Comparison of ENCODE assay signal across 33 cellular contexts in genomic region chr14:25698111-25698510, GRCh38.
"Had no signal": no experiment of that assay in that cellular context is flagged by ENCODE, and none has a peak within 500 bp of the region (broad histone marks: within the 10 kb centered on the region; RNA-seq: fewer than 3 reads in every experiment).

No MANE protein-coding gene starts in this region.

- H3K4me1 ChIP-seq: adrenal gland, body of pancreas, breast epithelium had no signal

- ATAC-seq: activated CD8-positive, alpha-beta T cell treated with anti-CD3 and anti-CD28 coated beads for 36 hours; activated naive CD4-positive, alpha-beta T cell treated with anti-CD3 and anti-CD28 coated beads, Interleukin-2, amount 50 U/mL, for 72 hours; activated T-cell treated with anti-CD3 and anti-CD28 coated beads, Interleukin-2, amount 50 U/mL, for 4 hours; activated T-cell treated with anti-CD3 and anti-CD28 coated beads, Interleukin-2, amount 50 U/mL, for 72 hours; activated T-helper 17 cell treated with anti-CD3 and anti-CD28 coated beads, Interleukin-2, amount 50 U/mL, for 72 hours; body of pancreas had no signal

- H3K27me3 ChIP-seq: adrenal gland, body of pancreas, brain microvascular endothelial cell, breast epithelium had no signal

- H3K27ac ChIP-seq: adrenal gland, body of pancreas, brain microvascular endothelial cell, breast epithelium had no signal

- H3K4me3 ChIP-seq: adrenal gland, body of pancreas, breast epithelium had no signal

- FAIRE-seq: astrocyte, colon, TTC549 had no signal

- DNase-seq: activated B cell treated with CpG ODN at 0.5 μM for 24 hours; activated CD4-positive, alpha-beta memory T cell treated with anti-CD3 and anti-CD28 coated beads for 36 hours; activated CD4-positive, alpha-beta T cell treated with anti-CD3 and anti-CD28 coated beads for 4 hours; activated CD4-positive, alpha-beta T cell treated with anti-CD3 and anti-CD28 coated beads, Interleukin-2, amount 10 ng/mL, durations not matched to agents 24 days and 14 days; activated CD4-positive, alpha-beta T cell treated with anti-CD3 and anti-CD28 coated beads, Interleukin-2, amount 50 U/mL, for 1 hour; activated CD4-positive, alpha-beta T cell treated with anti-CD3 and anti-CD28 coated beads, Interleukin-2, amount 50 U/mL, for 4 hours; activated CD4-positive, CD25-positive, alpha-beta regulatory T cell treated with anti-CD3 and anti-CD28 coated beads, Interleukin-2, amount 50 U/mL, for 72 hours; activated CD8-positive, alpha-beta memory T cell treated with anti-CD3 and anti-CD28 coated beads, Interleukin-2, amount 50 U/mL, for 4 hours; activated CD8-positive, alpha-beta T cell treated with anti-CD3 and anti-CD28 coated beads for 36 hours; activated effector memory CD4-positive, alpha-beta T cell treated with anti-CD3 and anti-CD28 coated beads, Interleukin-2, amount 50 U/mL, for 16 hours; activated gamma-delta T cell treated with Interleukin-2 at 50 U/mL for 16 hours; activated naive CD4-positive, alpha-beta T cell; activated naive CD4-positive, alpha-beta T cell treated with anti-CD3 and anti-CD28 coated beads for 36 hours; activated naive CD4-positive, alpha-beta T cell treated with anti-CD3 and anti-CD28 coated beads, Interleukin-2, amount 50 U/mL, for 16 hours; activated naive CD8-positive, alpha-beta T cell treated with anti-CD3 and anti-CD28 coated beads for 36 hours; activated T-cell treated with anti-CD3 and anti-CD28 coated beads for 4 hours; activated T-cell treated with anti-CD3 and anti-CD28 coated beads, Interleukin-2, amount 50 U/mL, for 1 hour; activated T-cell treated with anti-CD3 and anti-CD28 coated beads, Interleukin-2, amount 50 U/mL, for 4 hours; activated T-cell treated with anti-CD3 and anti-CD28 coated beads, Interleukin-2, amount 50 U/mL, for 72 hours; adrenal gland; amniotic stem cell; aorta; body of pancreas; brain microvascular endothelial cell; central memory CD4-positive, alpha-beta T cell; T-helper 2 cell; T-helper 9 cell had no signal

- H3K9me3 ChIP-seq: adrenal gland, body of pancreas, breast epithelium had no signal

- H3K36me3 ChIP-seq: adrenal gland, brain microvascular endothelial cell, breast epithelium had no signal
